Comparison of ENCODE assay signal across 26 cellular contexts in the genomic region with DNA sequence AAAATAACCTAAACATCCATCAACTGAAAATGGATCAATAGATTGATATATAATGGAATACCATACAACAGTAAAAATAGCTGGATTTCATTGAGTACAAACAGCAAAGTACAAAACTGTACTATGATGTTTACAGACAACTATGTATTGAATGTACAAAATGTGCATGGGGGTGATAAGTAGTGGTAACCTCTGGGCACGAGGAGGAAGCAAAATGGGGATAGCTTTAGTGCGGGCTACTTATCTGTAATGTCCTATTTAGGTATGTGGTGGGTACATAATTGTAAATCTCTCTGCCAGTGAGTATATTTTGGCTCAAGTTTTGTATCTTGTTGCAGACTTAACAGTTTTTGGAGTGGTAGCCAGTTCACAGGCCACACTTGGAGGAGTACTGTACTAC.
DNase-seq lines count a peak whose midpoint lies in the region; ATAC-seq and FAIRE-seq lines count a peak whose summit lies in the region.
"Had no signal": no experiment of that assay in that cellular context is flagged by ENCODE, and none has a peak within 500 bp of the region (broad histone marks: within the 10 kb centered on the region; RNA-seq: fewer than 3 reads in every experiment).

No MANE protein-coding gene starts in this region.

- H3K9me3 Mint-ChIP-seq in activated naive CD4-positive, alpha-beta T cell treated with anti-CD3 and anti-CD28 coated beads, Interleukin-2, amount 10 ng/mL, durations not matched to agents 7 days and 5 days, result no peaks in the 10 kb centered on the region
- H3K9me3 Mint-ChIP-seq in activated T-helper 17 cell treated with anti-CD3 and anti-CD28 coated beads, Interleukin-2, amount 50 U/mL, for 72 hours, result no peaks in the 10 kb centered on the region
- H3K9me3 Mint-ChIP-seq in naive thymus-derived CD8-positive, alpha-beta T cell, result peaks cover 0 to 3% (median 0%) of the 10 kb centered on the region in 9 donors
- H3K9me3 Mint-ChIP-seq: dendritic cell treated with granulocyte-macrophage colony-stimulating factor and Interleukin-4, amounts not matched to agents 40 ng/mL and 50 ng/mL, for 4 days had no signal

- DNase-seq in activated naive CD4-positive, alpha-beta T cell treated with anti-CD3 and anti-CD28 coated beads, Interleukin-2, amount 10 ng/mL, durations not matched to agents 7 days and 5 days, result no peak
- DNase-seq in activated naive CD4-positive, alpha-beta T cell (lab: John Stamatoyannopoulos, UW), result no peak
- no peak for DNase-seq in GM18507 (ENCODE audit: extremely low spot score, insufficient read length, low read depth)
- no peak for DNase-seq in naive thymus-derived CD8-positive, alpha-beta T cell
- no peak for DNase-seq in DMS79 treated with DMSO at 0.1 percent for 48 hours (lab: John Stamatoyannopoulos, UW)
- DNase-seq in ecto neural progenitor cell (ENCODE audit: low spot score), result no peak
- DNase-seq: activated CD4-positive, CD25-positive, alpha-beta regulatory T cell; activated effector memory CD4-positive, alpha-beta T cell treated with anti-CD3 and anti-CD28 coated beads, Interleukin-2, amount 50 U/mL, for 16 hours; anterior cingulate cortex; DMS 273 treated with DMSO at 0.1 percent for 48 hours; esophagus squamous epithelium; foreskin melanocyte; NCI-H1417; NCI-H2029 treated with DMSO at 0.1 percent for 48 hours; NCI-H526; NK-92 treated with Interleukin-12 subunit alpha and Interleukin-12 subunit beta, amount 100 ng/mL, for 24 hours; SHP77 treated with DMSO at 0.1 percent for 48 hours; stimulated activated CD4-positive, alpha-beta T cell treated with anti-CD3 and anti-CD28 coated beads, Interleukin-12 subunit alpha, Interleukin-12 subunit beta, amount 100 ng/mL, for 4 hours; stimulated activated CD4-positive, alpha-beta T cell treated with anti-CD3 and anti-CD28 coated beads, Interleukin-4, amount 100 ng/mL, for 1 hour; upper lobe of right lung had no signal

- peaks cover 42% of the 10 kb centered on the region for H3K4me1 Mint-ChIP-seq in activated naive CD4-positive, alpha-beta T cell treated with anti-CD3 and anti-CD28 coated beads, Interleukin-2, amount 10 ng/mL, durations not matched to agents 7 days and 5 days
- H3K4me1 Mint-ChIP-seq in activated T-helper 17 cell treated with anti-CD3 and anti-CD28 coated beads, Interleukin-2, amount 50 U/mL, for 72 hours, result peaks cover 11% of the 10 kb centered on the region
- H3K4me1 Mint-ChIP-seq in naive thymus-derived CD8-positive, alpha-beta T cell, result peaks cover 4 to 22% (median 16%) of the 10 kb centered on the region in 4 donors
- H3K4me1 Mint-ChIP-seq: neural progenitor cell had no signal

- POLR2A ChIA-PET in naive thymus-derived CD8-positive, alpha-beta T cell (lab: Charles Lee), result interaction anchor here (0.7 kb wide), 1 partner anchor 225 kb away, joined by 5 read pairs; no protein-coding TSS in a partner anchor

- H3K4me3 Mint-ChIP-seq in activated naive CD4-positive, alpha-beta T cell treated with anti-CD3 and anti-CD28 coated beads, Interleukin-2, amount 10 ng/mL, durations not matched to agents 7 days and 5 days, result no peak overlapping the region
- H3K4me3 Mint-ChIP-seq in activated T-helper 17 cell treated with anti-CD3 and anti-CD28 coated beads, Interleukin-2, amount 50 U/mL, for 72 hours, result peak overlapping the region; percentile 16
- peak overlapping the region in 4 of 10 donors; percentile 15 to 60 (median 32) for H3K4me3 Mint-ChIP-seq in naive thymus-derived CD8-positive, alpha-beta T cell
- H3K4me3 Mint-ChIP-seq: dendritic cell treated with granulocyte-macrophage colony-stimulating factor and Interleukin-4, amounts not matched to agents 40 ng/mL and 50 ng/mL, for 4 days; neural progenitor cell had no signal

- no peaks in the 10 kb centered on the region for H3K27me3 Mint-ChIP-seq in activated naive CD4-positive, alpha-beta T cell treated with anti-CD3 and anti-CD28 coated beads, Interleukin-2, amount 10 ng/mL, durations not matched to agents 7 days and 5 days
- H3K27me3 Mint-ChIP-seq in activated T-helper 17 cell treated with anti-CD3 and anti-CD28 coated beads, Interleukin-2, amount 50 U/mL, for 72 hours, result no peaks in the 10 kb centered on the region
- no peaks in the 10 kb centered on the region for H3K27me3 Mint-ChIP-seq in naive thymus-derived CD8-positive, alpha-beta T cell
- H3K27me3 Mint-ChIP-seq: dendritic cell treated with granulocyte-macrophage colony-stimulating factor and Interleukin-4, amounts not matched to agents 40 ng/mL and 50 ng/mL, for 4 days had no signal

- CTCF ChIA-PET in activated naive CD4-positive, alpha-beta T cell treated with anti-CD3 and anti-CD28 coated beads, Interleukin-2, amount 10 ng/mL, durations not matched to agents 7 days and 5 days (lab: Charles Lee), result no interaction called here

- ATAC-seq in activated T-helper 17 cell treated with anti-CD3 and anti-CD28 coated beads, Interleukin-2, amount 50 U/mL, for 72 hours (replicated peaks), result no peak
- ATAC-seq in naive thymus-derived CD8-positive, alpha-beta T cell, result no peak
- ATAC-seq: right cardiac atrium, upper lobe of right lung had no signal

- peak overlapping the region; percentile 89 for H3K27ac Mint-ChIP-seq in activated naive CD4-positive, alpha-beta T cell treated with anti-CD3 and anti-CD28 coated beads, Interleukin-2, amount 10 ng/mL, durations not matched to agents 7 days and 5 days
- H3K27ac Mint-ChIP-seq in activated T-helper 17 cell treated with anti-CD3 and anti-CD28 coated beads, Interleukin-2, amount 50 U/mL, for 72 hours, result no peak overlapping the region
- peak overlapping the region; percentile 45 to 91 (median 82) for H3K27ac Mint-ChIP-seq in naive thymus-derived CD8-positive, alpha-beta T cell
- H3K27ac Mint-ChIP-seq: dendritic cell treated with granulocyte-macrophage colony-stimulating factor and Interleukin-4, amounts not matched to agents 40 ng/mL and 50 ng/mL, for 4 days; neural progenitor cell had no signal

- peak; percentile 21 for FAIRE-seq in GM18507 (lab: Jason Lieb, UNC)
- FAIRE-seq: GM12892, H1 had no signal

- H3K36me3 Mint-ChIP-seq in activated naive CD4-positive, alpha-beta T cell treated with anti-CD3 and anti-CD28 coated beads, Interleukin-2, amount 10 ng/mL, durations not matched to agents 7 days and 5 days, result peaks cover 33% of the 10 kb centered on the region
- H3K36me3 Mint-ChIP-seq in activated T-helper 17 cell treated with anti-CD3 and anti-CD28 coated beads, Interleukin-2, amount 50 U/mL, for 72 hours (ENCODE audit: low read depth), result peaks cover 93% of the 10 kb centered on the region
- peaks cover 0 to 78% (median 9%) of the 10 kb centered on the region in 3 donors for H3K36me3 Mint-ChIP-seq in naive thymus-derived CD8-positive, alpha-beta T cell
